ENCODE assay signal across 9 cellular contexts in genomic region chr20:50226093-50226974, GRCh38. TPM values are rescaled to one million over a fixed set of nuclear protein-coding genes. Genes with fewer than 3 reads are reported as not detected.
DNase-seq lines count a peak whose midpoint lies in the region; TF ChIP-seq lines count a peak whose summit lies in the region.
"Had no signal": no experiment of that assay in that cellular context is flagged by ENCODE, and none has a peak within 500 bp of the region (broad histone marks: within the 10 kb centered on the region; RNA-seq: fewer than 3 reads in every experiment).

No MANE protein-coding gene starts in this region.

- no peak overlapping the region for H3K4me3 ChIP-seq in fibroblast of villous mesenchyme (ENCODE audit: low read depth, low read length)
- H3K4me3 ChIP-seq in CD4-positive, alpha-beta memory T cell (ENCODE audit: low read length in 2 of 2), result no peak overlapping the region

- CTCF ChIA-PET in CD4-positive, alpha-beta memory T cell (lab: Charles Lee; ENCODE audit: partially characterized antibody), result no interaction called here

- peaks cover 0 to 2% (median 0%) of the 10 kb centered on the region in 4 donors for H3K4me1 Mint-ChIP-seq in CD4-positive, alpha-beta memory T cell

- no peak overlapping the region for H3K4me3 Mint-ChIP-seq in CD4-positive, alpha-beta memory T cell

- no peaks in the 10 kb centered on the region for H3K36me3 Mint-ChIP-seq in CD4-positive, alpha-beta memory T cell

- H3K27ac Mint-ChIP-seq in CD4-positive, alpha-beta memory T cell, result peak overlapping the region in 2 of 7 donors; percentile 24 to 35

- H3K9me3 ChIP-seq in CD4-positive, alpha-beta memory T cell (ENCODE audit: control insufficient read depth in 1 of 2, low read length in 2 of 2), result no peaks in the 10 kb centered on the region

- H3K27me3 ChIP-seq in CD4-positive, alpha-beta memory T cell (ENCODE audit: insufficient read depth, low read length), result no peaks in the 10 kb centered on the region

- peak; percentile 20 for DNase-seq in NK-92 treated with Interleukin-12 subunit alpha and Interleukin-12 subunit beta, amount 100 ng/mL, for 24 hours (lab: John Stamatoyannopoulos, UW)
- DNase-seq in NK-92 (lab: John Stamatoyannopoulos, UW; ENCODE audit: unreplicated experiment), result no peak
- peak; percentile 88 for DNase-seq in RPMI7951 (ENCODE audit: low read depth)
- DNase-seq in fibroblast of villous mesenchyme (ENCODE audit: low read depth), result peak; percentile 68
- DNase-seq in stimulated activated CD8-positive, alpha-beta memory T cell treated with anti-CD3 and anti-CD28 coated beads, Interleukin-7, amount 100 ng/mL, for 4 hours (ENCODE audit: low read depth in 2 of 2), result peak; percentile 1 to 16
- no peak for DNase-seq in globus pallidus (ENCODE audit: low spot score)
- DNase-seq in GOT3 (lab: John Stamatoyannopoulos, UW), result no peak
- DNase-seq in CD4-positive, alpha-beta memory T cell, result no peak
- DNase-seq: NCI-H748 treated with DMSO at 0.1 percent for 48 hours had no signal

- POLR2A ChIA-PET in CD4-positive, alpha-beta memory T cell (lab: Charles Lee; ENCODE audit: partially characterized antibody), result no interaction called here

- intact Hi-C loops in CD4-positive, alpha-beta memory T cell (cut with micrococcal nuclease), result no loop called here

- TF ChIP-seq CTCF in fibroblast of villous mesenchyme (IDR thresholded peaks at IDR 0.05; ENCODE audit: insufficient read depth, low read depth, low read length), result no peak

- no peak overlapping the region for H3K27ac ChIP-seq in CD4-positive, alpha-beta memory T cell (ENCODE audit: low read depth, low read length)

- no peaks in the 10 kb centered on the region for H3K36me3 ChIP-seq in CD4-positive, alpha-beta memory T cell (ENCODE audit: insufficient read depth, low read length)

- H3K27me3 Mint-ChIP-seq in CD4-positive, alpha-beta memory T cell, result no peaks in the 10 kb centered on the region

- H3K4me1 ChIP-seq in CD4-positive, alpha-beta memory T cell (ENCODE audit: insufficient read depth, low read length), result no peaks in the 10 kb centered on the region

- peaks cover 0 to 6% (median 0%) of the 10 kb centered on the region in 8 donors for H3K9me3 Mint-ChIP-seq in CD4-positive, alpha-beta memory T cell

RNA-seq across cellular contexts. Expression of gene CEBPB, which starts 35.7 kb away (rescaled TPM):
- total RNA-seq in RPMI7951 (2014; rRNA removed; shearing (Covaris generic)), result 27.9 and 36.7 TPM in 2 replicates
- 70.4 and 71.5 TPM in 2 replicates for total RNA-seq in fibroblast of villous mesenchyme
- total RNA-seq in CD4-positive, alpha-beta memory T cell, result 10 to 100 TPM; 32.7 to 34.3 TPM
- 10 to 100 TPM; 12.8 to 23.5 TPM for polyA plus RNA-seq in CD4-positive, alpha-beta memory T cell

Comparison
In these comparisons a context has a peak if more than half of its experiments do, and no peak if none do; other contexts are left out.
1. DNase-seq: peak in NK-92 treated with Interleukin-12 subunit alpha and Interleukin-12 subunit beta, amount 100 ng/mL, for 24 hours (single experiment), RPMI7951 (single experiment), fibroblast of villous mesenchyme (single experiment) and stimulated activated CD8-positive, alpha-beta memory T cell treated with anti-CD3 and anti-CD28 coated beads, Interleukin-7, amount 100 ng/mL, for 4 hours (2 of 2); none in NK-92 (single experiment), globus pallidus (single experiment), GOT3 (single experiment) and CD4-positive, alpha-beta memory T cell (0 of 5).